In the genomic region with DNA sequence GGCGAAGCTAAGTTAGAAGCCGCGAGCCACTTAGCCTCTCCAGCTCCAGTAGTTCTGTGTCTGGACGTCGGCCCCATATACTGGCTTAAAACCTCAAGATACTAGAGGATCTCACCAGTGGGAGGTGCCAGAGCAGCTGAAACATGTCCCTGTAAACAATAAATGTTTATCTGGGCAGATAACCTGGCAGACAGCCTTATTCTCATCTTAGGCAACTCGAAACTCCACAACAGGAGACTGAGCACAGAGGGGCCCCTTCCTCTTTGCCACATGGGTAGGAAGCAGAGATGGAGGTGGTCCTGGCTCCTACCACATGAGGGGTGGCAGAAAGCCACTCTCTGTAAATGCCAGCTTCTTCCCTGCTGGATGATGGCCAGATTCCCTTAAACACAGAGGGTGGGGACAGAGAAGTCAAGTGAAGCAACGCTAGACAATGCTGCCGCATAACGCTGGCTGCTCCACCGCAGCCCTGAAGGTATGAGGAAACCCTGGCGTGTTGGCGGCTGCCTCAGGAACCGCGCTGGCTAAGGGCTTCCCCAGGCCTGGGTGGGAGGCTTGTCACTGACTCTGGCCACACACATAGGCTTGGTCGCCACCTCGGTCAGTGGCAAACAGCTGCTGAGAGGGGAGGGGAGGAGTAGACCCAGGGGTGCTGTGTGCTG, we compare ENCODE assay signal across 8 cellular contexts.
DNase-seq lines count a peak whose midpoint lies in the region; ATAC-seq and TF ChIP-seq lines count a peak whose summit lies in the region.

No MANE protein-coding gene starts in this region.

- H3K36me3 ChIP-seq in suprapubic skin = peaks cover 10% of the 10 kb centered on the region

- BruUV-seq in MCF 10A (replicated peaks; lab: Mats Ljungman, UMichigan) = no TSS peak

- TF ChIP-seq POLR2A in NB4 (IDR thresholded peaks at IDR 0.05; ENCODE audit: extremely low read depth, insufficient read length) = no peak
- no peak for TF ChIP-seq POLR2A in suprapubic skin (IDR thresholded peaks at IDR 0.05)

- H3K36me3 Mint-ChIP-seq in MCF 10A (ENCODE audit: insufficient read depth, unreplicated experiment) = peaks cover 19% of the 10 kb centered on the region

- ATAC-seq in left colon = peak; percentile 77
- no peak for ATAC-seq in HG03159 (IDR thresholded peaks at IDR 0.05; ENCODE audit: unreplicated experiment)
- no peak for ATAC-seq in GM18511 (IDR thresholded peaks at IDR 0.05; ENCODE audit: unreplicated experiment)

- peak overlapping the region; percentile 25 for H3K4me3 ChIP-seq in NB4 (ENCODE audit: low read depth, low read length)
- H3K4me3 ChIP-seq in suprapubic skin = peak overlapping the region; percentile 2

- H3K9me3 Mint-ChIP-seq in MCF 10A (ENCODE audit: unreplicated experiment) = no peaks in the 10 kb centered on the region

- peak overlapping the region; percentile 54 for H3K27ac ChIP-seq in C4-2B
- H3K27ac ChIP-seq in suprapubic skin = peak overlapping the region; percentile 79

- intact Hi-C loops in MCF 10A (cut with micrococcal nuclease) = no loop called here
- intact Hi-C loops in left colon (cut with DNase I, micrococcal nuclease) = no loop called here

- TF ChIP-seq EP300 in suprapubic skin (IDR thresholded peaks at IDR 0.05) = no peak

- peak overlapping the region; percentile 53 for H3K27ac Mint-ChIP-seq in MCF 10A (ENCODE audit: low read depth, unreplicated experiment)

- CTCF ChIA-PET in MCF 10A (lab: Yijun Ruan, JAX) = interaction anchor here (0.5 to 1.8 kb wide), 7 partner anchors 9 to 1573 kb away, joined by 3 to 8 read pairs (median 3); partner anchors contain the start of gene P2RX5

- POLR2A ChIA-PET in MCF 10A (lab: Yijun Ruan, JAX) = interaction anchor here (0.7 to 1.2 kb wide), 3 partner anchors 13 to 59 kb away, joined by 3 to 4 read pairs (median 3); no protein-coding TSS in a partner anchor

- no peak overlapping the region for H3K4me3 Mint-ChIP-seq in MCF 10A (ENCODE audit: unreplicated experiment)

- H3K9me3 ChIP-seq in suprapubic skin = no peaks in the 10 kb centered on the region

- peaks cover 22% of the 10 kb centered on the region for H3K4me1 Mint-ChIP-seq in MCF 10A (ENCODE audit: insufficient read depth, unreplicated experiment)

- DNase-seq in NB4 (ENCODE audit: low read depth) (peak; percentile 79), MCF 10A (ENCODE audit: unreplicated experiment) (peak; percentile 88), left colon (peak; percentile 69 to 80), suprapubic skin (ENCODE audit: low spot score in 2 of 2) (peak; percentile 86 to 88), AG08395 (ENCODE audit: low spot score) (no peak)

- H3K4me1 ChIP-seq in suprapubic skin = peaks cover 36% of the 10 kb centered on the region

- TF ChIP-seq CTCF in C4-2B (conservative IDR thresholded peaks at IDR 0.05) = peak; percentile 44
- TF ChIP-seq CTCF in NB4 (IDR thresholded peaks at IDR 0.05; ENCODE audit: low read depth, low read length) = no peak
- no peak for TF ChIP-seq CTCF in MCF 10A (IDR thresholded peaks at IDR 0.05; ENCODE audit: unreplicated experiment)
- TF ChIP-seq CTCF in suprapubic skin (IDR thresholded peaks at IDR 0.05) = no peak

- WGBS in suprapubic skin = 16% methylated on average over 16 of the region's 16 CpGs

- no peaks in the 10 kb centered on the region for H3K27me3 Mint-ChIP-seq in MCF 10A (ENCODE audit: insufficient read depth, unreplicated experiment)

- H3K27me3 ChIP-seq in suprapubic skin = no peaks in the 10 kb centered on the region
